ENCODE assay signal across 8 cellular contexts in the genomic region with DNA sequence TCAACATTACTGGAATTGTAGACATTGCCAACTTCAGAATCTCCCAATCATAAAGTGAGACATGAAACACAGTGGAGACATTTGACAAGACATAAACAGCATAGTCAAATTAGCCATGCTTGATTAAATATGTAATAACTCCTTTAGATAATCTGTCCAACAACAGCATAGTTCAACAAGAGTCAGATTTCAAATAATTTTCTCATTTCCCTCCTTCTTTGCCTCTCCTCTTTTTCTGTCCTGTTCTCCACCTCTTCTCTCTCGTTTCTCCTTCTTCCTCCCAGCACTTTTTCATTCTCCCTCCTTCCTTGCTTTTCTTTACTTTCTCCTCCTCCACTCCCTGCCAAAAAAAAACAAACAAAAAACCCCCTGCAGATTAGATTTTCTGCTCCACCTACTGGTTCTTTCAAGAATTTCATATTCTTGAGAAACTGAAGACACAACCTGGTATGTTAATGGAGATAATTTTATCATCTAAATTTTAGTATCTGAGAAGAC. TPM values are rescaled to one million over a fixed set of nuclear protein-coding genes. Genes with fewer than 3 reads are reported as not detected.
DNase-seq lines count a peak whose midpoint lies in the region; ATAC-seq and FAIRE-seq lines count a peak whose summit lies in the region.

No MANE protein-coding gene starts in this region.

- peaks cover 60% of the 10 kb centered on the region for H3K4me1 Mint-ChIP-seq in activated CD4-positive, alpha-beta memory T cell treated with anti-CD3 and anti-CD28 coated beads, Interleukin-2, amount 10 ng/mL, durations not matched to agents 7 days and 5 days

- peak overlapping the region; percentile 44 for H3K4me3 Mint-ChIP-seq in activated CD4-positive, alpha-beta memory T cell treated with anti-CD3 and anti-CD28 coated beads, Interleukin-2, amount 10 ng/mL, durations not matched to agents 7 days and 5 days

- H3K27ac Mint-ChIP-seq in activated CD4-positive, alpha-beta memory T cell treated with anti-CD3 and anti-CD28 coated beads, Interleukin-2, amount 10 ng/mL, durations not matched to agents 7 days and 5 days = peak overlapping the region; percentile 75

- intact Hi-C loops in posterior vena cava (cut with DNase I) = no loop called here

- H3K9me3 Mint-ChIP-seq in activated CD4-positive, alpha-beta memory T cell treated with anti-CD3 and anti-CD28 coated beads, Interleukin-2, amount 10 ng/mL, durations not matched to agents 7 days and 5 days = peaks cover 11% of the 10 kb centered on the region

- POLR2A ChIA-PET in activated CD4-positive, alpha-beta memory T cell treated with anti-CD3 and anti-CD28 coated beads, Interleukin-2, amount 10 ng/mL, durations not matched to agents 7 days and 5 days (lab: Charles Lee) = interaction anchor here (0.8 to 15.0 kb wide), 19 partner anchors 10 to 58 kb away, joined by 3 to 349 read pairs (median 9); a partner anchor contains a TSS

- peaks cover 42% of the 10 kb centered on the region for H3K36me3 Mint-ChIP-seq in activated CD4-positive, alpha-beta memory T cell treated with anti-CD3 and anti-CD28 coated beads, Interleukin-2, amount 10 ng/mL, durations not matched to agents 7 days and 5 days (ENCODE audit: low read depth)

- CTCF ChIA-PET in activated CD4-positive, alpha-beta memory T cell treated with anti-CD3 and anti-CD28 coated beads, Interleukin-2, amount 10 ng/mL, durations not matched to agents 7 days and 5 days (lab: Charles Lee) = interaction anchor here (0.6 to 3.9 kb wide), 15 partner anchors 8 to 551 kb away, joined by 3 to 38 read pairs (median 7); a partner anchor contains a TSS

- no peaks in the 10 kb centered on the region for H3K27me3 Mint-ChIP-seq in activated CD4-positive, alpha-beta memory T cell treated with anti-CD3 and anti-CD28 coated beads, Interleukin-2, amount 10 ng/mL, durations not matched to agents 7 days and 5 days

- DNase-seq in Daoy (ENCODE audit: low read depth) = peak; percentile 37
- no peak for DNase-seq in GM19239 (ENCODE audit: insufficient read length, low spot score)
- DNase-seq in activated CD4-positive, alpha-beta memory T cell treated with anti-CD3 and anti-CD28 coated beads, Interleukin-2, amount 10 ng/mL, durations not matched to agents 7 days and 5 days = no peak
- DNase-seq in medulla oblongata (ENCODE audit: extremely low spot score) = peak; percentile 51
- DNase-seq in posterior vena cava (ENCODE audit: low spot score) = no peak
- no peak for DNase-seq in NOMO-1 treated with dmso at 0.1 percent for 144 hours (lab: John Stamatoyannopoulos, UW; ENCODE audit: unreplicated experiment)

- peak; percentile 70 for ATAC-seq in HG03439 (IDR thresholded peaks at IDR 0.05; ENCODE audit: unreplicated experiment)
- ATAC-seq in HG02970 (IDR thresholded peaks at IDR 0.05; ENCODE audit: low FRiP score, unreplicated experiment) = no peak

- FAIRE-seq in GM19239 (lab: Jason Lieb, UNC) = peak; percentile 93

RNA-seq across cellular contexts. Expression of a gene that starts 20.1 kb away (rescaled TPM):
- 53.9 and 58.9 TPM in 2 replicates for total RNA-seq in Daoy (2014; rRNA removed; shearing (Covaris generic))
- total RNA-seq in activated CD4-positive, alpha-beta memory T cell treated with anti-CD3 and anti-CD28 coated beads, Interleukin-2, amount 10 ng/mL, durations not matched to agents 7 days and 5 days = 10 to 100 TPM; 75.9 to 78.0 TPM
- total RNA-seq in posterior vena cava = 10 to 100 TPM; 12.2 to 12.7 TPM

RNA-seq across cellular contexts. Expression of a gene that starts 41.5 kb away (rescaled TPM):
- not detected in 2 replicates for total RNA-seq in Daoy (2014; rRNA removed; shearing (Covaris generic))
- 100 to 1,000 TPM; 111 TPM for total RNA-seq in activated CD4-positive, alpha-beta memory T cell treated with anti-CD3 and anti-CD28 coated beads, Interleukin-2, amount 10 ng/mL, durations not matched to agents 7 days and 5 days
- not detected for total RNA-seq in posterior vena cava

RNA-seq across cellular contexts. Expression of a gene that starts 50.6 kb away (rescaled TPM):
- 258 and 296 TPM in 2 replicates for total RNA-seq in Daoy (2014; rRNA removed; shearing (Covaris generic))
- total RNA-seq in activated CD4-positive, alpha-beta memory T cell treated with anti-CD3 and anti-CD28 coated beads, Interleukin-2, amount 10 ng/mL, durations not matched to agents 7 days and 5 days = 100 to 1,000 TPM; 673 to 683 TPM
- 100 to 1,000 TPM; 105 to 114 TPM for total RNA-seq in posterior vena cava

Comparison
In these comparisons a context has a peak if more than half of its experiments do, and no peak if none do; other contexts are left out.
1. DNase-seq: peak in Daoy (single experiment) and medulla oblongata (single experiment); none in GM19239 (single experiment), activated CD4-positive, alpha-beta memory T cell treated with anti-CD3 and anti-CD28 coated beads, Interleukin-2, amount 10 ng/mL, durations not matched to agents 7 days and 5 days (single experiment), posterior vena cava (single experiment) and NOMO-1 treated with dmso at 0.1 percent for 144 hours (single experiment).
2. RNA of a gene that starts 41.5 kb away (total RNA-seq): 111 TPM in activated CD4-positive, alpha-beta memory T cell treated with anti-CD3 and anti-CD28 coated beads, Interleukin-2, amount 10 ng/mL, durations not matched to agents 7 days and 5 days; not detected in Daoy and not detected in posterior vena cava; every median in the first group is over 100 times any median in the second.